ENCODE assay signal across 1 cellular context in genomic region chr12:71725011-71725410, GRCh38.
TF ChIP-seq lines count a peak whose summit lies in the region.

No MANE protein-coding gene starts in this region.

TF ChIP-seq in GM23338, 12 proteins besides CTCF, POLR2A, EP300 and RAD21 (continued from another document):
- TF ChIP-seq ZNF462 (CRISPR knock-in tag; IDR thresholded peaks at IDR 0.05) = no peak
